ENCODE assay signal across 1 cellular context in the genomic region with DNA sequence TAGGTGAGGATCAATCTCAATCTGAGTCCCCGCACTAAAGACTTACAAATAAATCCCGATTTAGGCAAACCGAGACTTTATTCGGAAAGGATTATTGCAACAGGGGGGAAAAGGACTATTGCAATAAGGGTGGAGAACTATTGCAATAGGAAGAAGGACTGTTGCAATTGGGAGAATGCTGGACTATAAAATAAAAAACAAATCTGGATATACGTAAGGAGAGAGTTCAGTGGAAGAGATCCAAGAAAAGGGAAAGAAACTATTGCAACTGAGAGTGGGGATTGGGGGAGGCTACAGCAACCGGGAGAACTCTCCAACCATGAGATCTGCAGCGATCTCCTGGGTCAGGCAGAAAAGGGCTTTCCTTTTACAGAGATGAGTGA.
TF ChIP-seq lines count a peak whose summit lies in the region.

No MANE protein-coding gene starts in this region.

TF ChIP-seq in H1, 55 proteins besides CTCF, POLR2A, EP300 and RAD21 (continued from another document):
- TF ChIP-seq PHF8 (conservative IDR thresholded peaks at IDR 0.05; ENCODE audit: low read depth, low read length): no peak
- TF ChIP-seq MAX (IDR thresholded peaks at IDR 0.05): no peak
- TF ChIP-seq CEBPB (IDR thresholded peaks at IDR 0.05; ENCODE audit: low read depth, low read length): no peak
- TF ChIP-seq GTF2F1 (IDR thresholded peaks at IDR 0.05; ENCODE audit: borderline replicate concordance, low read depth, low read length): no peak
- TF ChIP-seq BRCA1 (IDR thresholded peaks at IDR 0.05; ENCODE audit: low read depth, low read length): no peak
- TF ChIP-seq USF2 (IDR thresholded peaks at IDR 0.05; ENCODE audit: low read length): no peak
- TF ChIP-seq SP4 (IDR thresholded peaks at IDR 0.05; ENCODE audit: low read length): no peak
- TF ChIP-seq TCF12 (IDR thresholded peaks at IDR 0.05; ENCODE audit: low read depth, low read length): no peak
- no peak for TF ChIP-seq SIRT6 (IDR thresholded peaks at IDR 0.05; ENCODE audit: low read length)
- TF ChIP-seq CHD1 (IDR thresholded peaks at IDR 0.05; ENCODE audit: low read depth, low read length): no peak
